ENCODE assay signal across 25 cellular contexts in the genomic region with DNA sequence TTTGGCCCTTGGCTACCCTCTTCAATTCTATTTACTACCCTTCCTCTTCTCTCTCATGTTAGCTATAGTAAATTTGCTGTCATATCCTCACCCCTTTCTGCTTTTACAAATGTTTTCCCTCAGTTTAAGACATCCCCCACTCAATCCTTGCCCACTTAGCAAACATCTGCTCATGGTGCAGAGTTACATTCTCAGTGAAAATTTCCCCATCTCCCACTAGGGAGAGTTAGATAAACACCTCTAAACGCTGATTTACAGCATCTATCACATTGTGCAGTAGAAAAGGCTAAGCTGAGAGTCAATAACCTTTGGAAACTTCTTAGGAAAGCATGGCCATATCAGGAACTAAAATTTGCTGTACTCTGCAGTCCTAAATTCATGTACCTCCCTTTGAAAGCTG.
DNase-seq lines count a peak whose midpoint lies in the region; ATAC-seq, FAIRE-seq and TF ChIP-seq lines count a peak whose summit lies in the region.
"Had no signal": no experiment of that assay in that cellular context is flagged by ENCODE, and none has a peak within 500 bp of the region (broad histone marks: within the 10 kb centered on the region; RNA-seq: fewer than 3 reads in every experiment).

No MANE protein-coding gene starts in this region.

- no peak overlapping the region for H4K8ac ChIP-seq in H1 (ENCODE audit: extremely low read depth, insufficient read depth, low read length)

- no peak overlapping the region for H3K23ac ChIP-seq in H1 (ENCODE audit: insufficient read length)

- H3K27me3 ChIP-seq in H1 (replicated peaks in 1 of 4; ENCODE audit: control insufficient read depth in 3 of 4, extremely low read depth in 1 of 4, insufficient read depth in 3 of 4, low read length in 3 of 4): no peaks in the 10 kb centered on the region
- H3K27me3 ChIP-seq: spleen, tibial nerve had no signal

- H3K4me1 ChIP-seq in H1 (replicated peaks in 1 of 4; ENCODE audit: control insufficient read depth in 3 of 4, insufficient read depth in 4 of 4, low read length in 3 of 4): peaks cover 11 to 39% (median 22%) of the 10 kb centered on the region in 4 experiments

- no peaks in the 10 kb centered on the region for H3K9me3 ChIP-seq in H1 (ENCODE audit: insufficient read depth in 2 of 2, low read depth in 1 of 2, low read length in 1 of 2)
- H3K9me3 ChIP-seq: spleen, tibial nerve had no signal

- peak overlapping the region; percentile 22 to 51; a peak in 2 of 4 replicates for H3K4me2 ChIP-seq in H1 (ENCODE audit: insufficient read depth in 1 of 2, low read depth in 2 of 2, low read length in 2 of 2)
- H3K4me2 ChIP-seq: PC-9 had no signal

- no peaks in the 10 kb centered on the region for H3K36me3 Mint-ChIP-seq in osteocyte (ENCODE audit: unreplicated experiment)
- H3K36me3 Mint-ChIP-seq: activated naive CD4-positive, alpha-beta T cell treated with anti-CD3 and anti-CD28 coated beads, Interleukin-2, amount 50 U/mL, for 72 hours; CD14-positive monocyte; stimulated activated effector memory CD8-positive, alpha-beta T cell treated with anti-CD3 and anti-CD28 coated beads, Interleukin-12 subunit alpha, Interleukin-12 subunit beta, amount 100 ng/mL, for 72 hours had no signal

- H3K27ac ChIP-seq in H1 (ENCODE audit: low read depth, low read length): no peak overlapping the region
- H3K27ac ChIP-seq: parathyroid adenoma, PC-9, SK-N-MC, spleen, tibial nerve had no signal

- H3K18ac ChIP-seq in H1 (ENCODE audit: extremely low read depth, low read length): no peak overlapping the region

- no peak overlapping the region for H4K91ac ChIP-seq in H1 (replicated peaks; ENCODE audit: insufficient read length, low read length)

- H3K9ac ChIP-seq in H1 (replicated peaks in 1 of 4; ENCODE audit: extremely low read depth in 1 of 4, low read depth in 3 of 4, low read length in 3 of 4): no peak overlapping the region
- H3K9ac ChIP-seq: parathyroid adenoma had no signal

- no peaks in the 10 kb centered on the region for H4K20me1 ChIP-seq in H1 (replicated peaks in 1 of 2; ENCODE audit: control insufficient read depth in 1 of 2, insufficient read depth in 2 of 2, low read length in 2 of 2)

- H2BK120ac ChIP-seq in H1 (replicated peaks; ENCODE audit: low read depth, low read length): no peak overlapping the region

- H3K4ac ChIP-seq in H1 (replicated peaks; ENCODE audit: insufficient read length, low read depth, low read length): no peak overlapping the region

- no peak overlapping the region for H2BK15ac ChIP-seq in H1 (ENCODE audit: low read length)

- H2BK20ac ChIP-seq in H1 (ENCODE audit: low read length): no peak overlapping the region

- H2AFZ ChIP-seq in H1 (ENCODE audit: low read length): no peak overlapping the region
- H2AFZ ChIP-seq: parathyroid adenoma, PC-9 had no signal

- CTCF ChIA-PET in H1 (lab: Charles Lee; ENCODE audit: partially characterized antibody): interaction anchor here (1.5 kb wide), 1 partner anchor 119 kb away, joined by 3 read pairs; no protein-coding TSS in a partner anchor

- peak overlapping the region; percentile 85; the same call in 1 of the 2 replicates for H2BK12ac ChIP-seq in H1 (ENCODE audit: low read depth, low read length)

- intact Hi-C loops in left colon (cut with DNase I, micrococcal nuclease): no loop called here

- TF ChIP-seq POLR2A in H1 (IDR thresholded peaks at IDR 0.05; ENCODE audit: control extremely low read depth in 1 of 2, low read depth in 2 of 2, low read length in 2 of 2): no peak

- TF ChIP-seq EP300 in H1 (IDR thresholded peaks at IDR 0.05; ENCODE audit: borderline replicate concordance in 1 of 2, low read depth in 2 of 2, low read length in 2 of 2): no peak

- no peak overlapping the region for H3K4me3 Mint-ChIP-seq in osteocyte (ENCODE audit: unreplicated experiment)
- H3K4me3 Mint-ChIP-seq: activated CD4-positive, alpha-beta T cell treated with anti-CD3 and anti-CD28 coated beads, Interleukin-2, amount 10 ng/mL, durations not matched to agents 7 days and 5 days; activated T-cell treated with anti-CD3 and anti-CD28 coated beads, Interleukin-2, amount 50 U/mL, for 24 hours; CD14-positive monocyte; stimulated activated effector memory CD8-positive, alpha-beta T cell treated with anti-CD3 and anti-CD28 coated beads, Interleukin-12 subunit alpha, Interleukin-12 subunit beta, amount 100 ng/mL, for 72 hours had no signal

- peak overlapping the region; percentile 35 for H3K27ac Mint-ChIP-seq in osteocyte (ENCODE audit: unreplicated experiment)
- H3K27ac Mint-ChIP-seq: activated CD4-positive, alpha-beta T cell treated with anti-CD3 and anti-CD28 coated beads, Interleukin-2, amount 10 ng/mL, durations not matched to agents 7 days and 5 days; activated naive CD4-positive, alpha-beta T cell treated with anti-CD3 and anti-CD28 coated beads, Interleukin-2, amount 50 U/mL, for 72 hours; activated T-cell treated with anti-CD3 and anti-CD28 coated beads, Interleukin-2, amount 50 U/mL, for 24 hours; CD14-positive monocyte; stimulated activated effector memory CD8-positive, alpha-beta T cell treated with anti-CD3 and anti-CD28 coated beads, Interleukin-12 subunit alpha, Interleukin-12 subunit beta, amount 100 ng/mL, for 72 hours had no signal

- H4K5ac ChIP-seq in H1 (ENCODE audit: insufficient read length, low read depth, low read length): no peak overlapping the region

- H3K4me3 ChIP-seq in H1 (ENCODE audit: extremely low read depth in 1 of 4, insufficient read depth in 2 of 4, low read depth in 3 of 4, low read length in 4 of 4): no peak overlapping the region
- H3K4me3 ChIP-seq: PC-9, SK-N-MC, spleen, tibial nerve had no signal

- peaks cover 74% of the 10 kb centered on the region for H3K4me1 Mint-ChIP-seq in osteocyte (ENCODE audit: unreplicated experiment)
- H3K4me1 Mint-ChIP-seq: activated CD4-positive, alpha-beta T cell treated with anti-CD3 and anti-CD28 coated beads, Interleukin-2, amount 10 ng/mL, durations not matched to agents 7 days and 5 days; stimulated activated effector memory CD8-positive, alpha-beta T cell treated with anti-CD3 and anti-CD28 coated beads, Interleukin-12 subunit alpha, Interleukin-12 subunit beta, amount 100 ng/mL, for 72 hours had no signal

- H2AK5ac ChIP-seq in H1 (ENCODE audit: low read depth, low read length): peak overlapping the region; percentile 44; the same call in 1 of the 2 replicates

- no peaks in the 10 kb centered on the region; the same call in 1 of the 2 replicates for H3K23me2 ChIP-seq in H1 (ENCODE audit: low read depth, low read length)

- no peak overlapping the region for H3K56ac ChIP-seq in H1 (replicated peaks; ENCODE audit: insufficient read length, low read depth, low read length)

- POLR2A ChIA-PET in H1 (lab: Charles Lee; ENCODE audit: partially characterized antibody): no interaction called here

- no peak overlapping the region; the same call in 1 of the 2 replicates for H2BK5ac ChIP-seq in H1 (ENCODE audit: low read depth, low read length)

- TF ChIP-seq RAD21 in H1 (IDR thresholded peaks at IDR 0.05 in 1 of 2, conservative IDR thresholded peaks at IDR 0.05 in 1 of 2; ENCODE audit: low read depth in 2 of 2, low read length in 2 of 2): no peak

- ATAC-seq in left colon (no peak), GM18511 (IDR thresholded peaks at IDR 0.05; ENCODE audit: unreplicated experiment) (no peak)
- ATAC-seq: activated naive CD4-positive, alpha-beta T cell treated with anti-CD3 and anti-CD28 coated beads, Interleukin-2, amount 50 U/mL, for 72 hours; left cardiac atrium; stimulated activated effector memory CD8-positive, alpha-beta T cell treated with anti-CD3 and anti-CD28 coated beads, Interleukin-12 subunit alpha, Interleukin-12 subunit beta, amount 100 ng/mL, for 72 hours had no signal

- H3K79me1 ChIP-seq in H1 (ENCODE audit: low read depth, low read length): no peaks in the 10 kb centered on the region

- 72% methylated on average over 1 of the region's 1 CpG; no CpG with 5 or more reads in 1 of the 2 experiments for WGBS in H1 (ENCODE audit: extremely low coverage in 1 of 2, insufficient coverage in 1 of 2, insufficient read length in 1 of 2, insufficient replicate concordance in 2 of 2, low coverage in 1 of 2, low lambda C conversion rate in 2 of 2, missing lambda C conversion rate in 1 of 2), 2 experiments

- no peaks in the 10 kb centered on the region for H3K9me3 Mint-ChIP-seq in osteocyte (ENCODE audit: unreplicated experiment)
- H3K9me3 Mint-ChIP-seq: activated CD4-positive, alpha-beta T cell treated with anti-CD3 and anti-CD28 coated beads, Interleukin-2, amount 10 ng/mL, durations not matched to agents 7 days and 5 days; activated naive CD4-positive, alpha-beta T cell treated with anti-CD3 and anti-CD28 coated beads, Interleukin-2, amount 50 U/mL, for 72 hours; activated T-cell treated with anti-CD3 and anti-CD28 coated beads, Interleukin-2, amount 50 U/mL, for 24 hours; CD14-positive monocyte; stimulated activated effector memory CD8-positive, alpha-beta T cell treated with anti-CD3 and anti-CD28 coated beads, Interleukin-12 subunit alpha, Interleukin-12 subunit beta, amount 100 ng/mL, for 72 hours had no signal

- no peak overlapping the region for H3K14ac ChIP-seq in H1 (ENCODE audit: insufficient read length)

- no peak for FAIRE-seq in H1 (lab: Jason Lieb, UNC)

- peaks cover 0 to 19% of the 10 kb centered on the region in 2 experiments; a peak in 3 of 4 replicates for H3K79me2 ChIP-seq in H1 (ENCODE audit: control insufficient read depth in 1 of 2, insufficient read depth in 2 of 2, low read length in 2 of 2)

- H3K27me3 Mint-ChIP-seq in osteocyte (ENCODE audit: unreplicated experiment): no peaks in the 10 kb centered on the region

- peak in 2 of 3 experiments; percentile 15 to 49 for DNase-seq in NCI-H1417 (lab: John Stamatoyannopoulos, UW)
- DNase-seq in NCI-H1417 treated with DMSO at 0.1 percent for 48 hours (lab: John Stamatoyannopoulos, UW): no peak
- peak; percentile 97 for DNase-seq in NCI-H69 (lab: John Stamatoyannopoulos, UW)
- DNase-seq in H1 (ENCODE audit: low read depth in 1 of 2, low spot score in 2 of 2): no peak
- DNase-seq in osteocyte (ENCODE audit: extremely low spot score, unreplicated experiment): no peak
- DNase-seq in left colon: no peak
- DNase-seq in DMS53 (lab: John Stamatoyannopoulos, UW): no peak
- DNase-seq: activated CD4-positive, alpha-beta T cell treated with anti-CD3 and anti-CD28 coated beads, Interleukin-2, amount 10 ng/mL, durations not matched to agents 7 days and 5 days; activated T-cell treated with anti-CD3 and anti-CD28 coated beads, Interleukin-2, amount 50 U/mL, for 24 hours; DMS79 treated with DMSO at 0.1 percent for 48 hours; effector CD4-positive, alpha-beta T cell; hypothalamus; KBM-7; left cardiac atrium; NCI-H1105 treated with DMSO at 0.1 percent for 48 hours; NCI-H446; PC-9; spleen had no signal

- no peaks in the 10 kb centered on the region for H3K36me3 ChIP-seq in H1 (ENCODE audit: control insufficient read depth in 2 of 4, insufficient read depth in 4 of 4, low read length in 3 of 4)
- H3K36me3 ChIP-seq: spleen, tibial nerve had no signal

- TF ChIP-seq CTCF in H1 (IDR thresholded peaks at IDR 0.05; ENCODE audit: control extremely low read depth in 1 of 3, insufficient read depth in 1 of 3, low read depth in 1 of 3, low read length in 3 of 3) (no peak), osteocyte (IDR thresholded peaks at IDR 0.05) (no peak)

TF ChIP-seq in H1, 55 proteins besides CTCF, POLR2A, EP300 and RAD21:
- TF ChIP-seq BRCA1 (IDR thresholded peaks at IDR 0.05; ENCODE audit: low read depth, low read length): no peak

Comparison
In these comparisons a context has a peak if more than half of its experiments do, and no peak if none do; other contexts are left out.
1. DNase-seq: peak in NCI-H1417 (2 of 3) and NCI-H69 (single experiment); none in NCI-H1417 treated with DMSO at 0.1 percent for 48 hours (single experiment), H1 (0 of 2), osteocyte (single experiment), left colon (0 of 2) and DMS53 (single experiment).